In genomic region chr13:75947448-75947847, GRCh38 we compare ENCODE assay signal across 13 cellular contexts.
"Had no signal": no experiment of that assay in that cellular context is flagged by ENCODE, and none has a peak within 500 bp of the region (broad histone marks: within the 10 kb centered on the region; RNA-seq: fewer than 3 reads in every experiment).

No MANE protein-coding gene starts in this region.

- H3K27me3 ChIP-seq: dorsolateral prefrontal cortex, heart left ventricle, stomach had no signal

- H3K27ac ChIP-seq: skin epidermis had no signal

- DNase-seq: cortex of kidney; effector memory CD4-positive, alpha-beta T cell; foreskin melanocyte; heart left ventricle; mammary epithelial cell; naive thymus-derived CD8-positive, alpha-beta T cell; stimulated activated CD4-positive, alpha-beta T cell treated with anti-CD3 and anti-CD28 coated beads, Interleukin-2, amount 100 ng/mL, for 24 hours; stimulated activated naive CD4-positive, alpha-beta T cell; stomach had no signal

- H3K4me3 ChIP-seq: dorsolateral prefrontal cortex, heart left ventricle, skin epidermis, stomach had no signal

- H3K9me3 Mint-ChIP-seq: naive thymus-derived CD8-positive, alpha-beta T cell; type B pancreatic cell had no signal

- H3K4me1 Mint-ChIP-seq: naive thymus-derived CD8-positive, alpha-beta T cell; neural crest cell had no signal

- H3K4me3 Mint-ChIP-seq: naive thymus-derived CD8-positive, alpha-beta T cell; neural crest cell; type B pancreatic cell had no signal

- H3K27me3 Mint-ChIP-seq: type B pancreatic cell had no signal

- H3K36me3 Mint-ChIP-seq: naive thymus-derived CD8-positive, alpha-beta T cell; type B pancreatic cell had no signal

- H3K36me3 ChIP-seq: heart left ventricle, stomach had no signal

- H3K27ac Mint-ChIP-seq: naive thymus-derived CD8-positive, alpha-beta T cell had no signal

- H3K9me3 ChIP-seq: heart left ventricle, stomach had no signal
